In the genomic region with DNA sequence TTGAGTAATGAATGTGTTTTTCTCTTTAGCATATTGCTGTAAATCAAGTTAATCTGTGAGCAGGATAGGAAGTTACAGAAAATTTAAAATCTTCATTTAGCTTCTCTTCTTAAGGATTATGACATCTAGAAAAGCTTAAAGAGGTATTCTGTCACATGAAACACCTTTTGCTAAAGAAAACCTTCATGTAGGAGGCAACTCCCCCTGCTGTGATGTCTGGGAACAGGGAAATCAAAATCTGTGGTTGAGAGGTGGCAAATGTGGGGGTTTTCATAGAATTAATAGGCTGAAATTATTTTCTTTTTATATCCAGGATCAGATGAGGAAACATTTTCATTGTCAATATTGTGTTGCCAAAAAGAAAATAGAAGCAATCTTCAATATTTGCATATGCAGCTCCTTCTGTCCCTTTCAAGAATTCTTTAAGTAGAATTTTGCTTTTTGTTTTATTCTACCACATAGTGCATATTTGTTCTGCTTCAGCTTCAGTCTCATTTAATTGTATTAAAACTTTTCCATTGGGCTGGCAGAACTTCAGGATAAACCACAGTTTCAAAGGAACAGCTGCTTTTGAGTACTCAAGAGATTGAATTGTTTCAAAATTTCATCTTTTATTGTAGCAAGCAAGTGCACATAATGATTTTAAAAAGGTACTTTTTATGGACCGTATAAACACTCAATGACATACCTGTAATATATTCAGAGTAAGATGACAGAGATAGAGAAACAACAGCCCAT, we compare ENCODE assay signal across 1 cellular context.
TF ChIP-seq lines count a peak whose summit lies in the region.

No MANE protein-coding gene starts in this region.

TF ChIP-seq in GM23338, 12 proteins besides CTCF, POLR2A, EP300 and RAD21 (continued from another document):
- TF ChIP-seq ZNF462 (CRISPR knock-in tag; IDR thresholded peaks at IDR 0.05) (no peak), ZNF331 (CRISPR knock-in tag; IDR thresholded peaks at IDR 0.05; ENCODE audit: low read depth) (no peak), EZH2 (IDR thresholded peaks at IDR 0.05; ENCODE audit: low read depth, unreplicated experiment) (no peak), NANOG (IDR thresholded peaks at IDR 0.05; ENCODE audit: borderline replicate concordance) (no peak)
- TF ChIP-seq, protein P1, sequence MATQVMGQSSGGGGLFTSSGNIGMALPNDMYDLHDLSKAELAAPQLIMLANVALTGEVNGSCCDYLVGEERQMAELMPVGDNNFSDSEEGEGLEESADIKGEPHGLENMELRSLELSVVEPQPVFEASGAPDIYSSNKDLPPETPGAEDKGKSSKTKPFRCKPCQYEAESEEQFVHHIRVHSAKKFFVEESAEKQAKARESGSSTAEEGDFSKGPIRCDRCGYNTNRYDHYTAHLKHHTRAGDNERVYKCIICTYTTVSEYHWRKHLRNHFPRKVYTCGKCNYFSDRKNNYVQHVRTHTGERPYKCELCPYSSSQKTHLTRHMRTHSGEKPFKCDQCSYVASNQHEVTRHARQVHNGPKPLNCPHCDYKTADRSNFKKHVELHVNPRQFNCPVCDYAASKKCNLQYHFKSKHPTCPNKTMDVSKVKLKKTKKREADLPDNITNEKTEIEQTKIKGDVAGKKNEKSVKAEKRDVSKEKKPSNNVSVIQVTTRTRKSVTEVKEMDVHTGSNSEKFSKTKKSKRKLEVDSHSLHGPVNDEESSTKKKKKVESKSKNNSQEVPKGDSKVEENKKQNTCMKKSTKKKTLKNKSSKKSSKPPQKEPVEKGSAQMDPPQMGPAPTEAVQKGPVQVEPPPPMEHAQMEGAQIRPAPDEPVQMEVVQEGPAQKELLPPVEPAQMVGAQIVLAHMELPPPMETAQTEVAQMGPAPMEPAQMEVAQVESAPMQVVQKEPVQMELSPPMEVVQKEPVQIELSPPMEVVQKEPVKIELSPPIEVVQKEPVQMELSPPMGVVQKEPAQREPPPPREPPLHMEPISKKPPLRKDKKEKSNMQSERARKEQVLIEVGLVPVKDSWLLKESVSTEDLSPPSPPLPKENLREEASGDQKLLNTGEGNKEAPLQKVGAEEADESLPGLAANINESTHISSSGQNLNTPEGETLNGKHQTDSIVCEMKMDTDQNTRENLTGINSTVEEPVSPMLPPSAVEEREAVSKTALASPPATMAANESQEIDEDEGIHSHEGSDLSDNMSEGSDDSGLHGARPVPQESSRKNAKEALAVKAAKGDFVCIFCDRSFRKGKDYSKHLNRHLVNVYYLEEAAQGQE (IDR thresholded peaks at IDR 0.05; ENCODE audit: unreplicated experiment) = no peak
- TF ChIP-seq, protein P2, sequence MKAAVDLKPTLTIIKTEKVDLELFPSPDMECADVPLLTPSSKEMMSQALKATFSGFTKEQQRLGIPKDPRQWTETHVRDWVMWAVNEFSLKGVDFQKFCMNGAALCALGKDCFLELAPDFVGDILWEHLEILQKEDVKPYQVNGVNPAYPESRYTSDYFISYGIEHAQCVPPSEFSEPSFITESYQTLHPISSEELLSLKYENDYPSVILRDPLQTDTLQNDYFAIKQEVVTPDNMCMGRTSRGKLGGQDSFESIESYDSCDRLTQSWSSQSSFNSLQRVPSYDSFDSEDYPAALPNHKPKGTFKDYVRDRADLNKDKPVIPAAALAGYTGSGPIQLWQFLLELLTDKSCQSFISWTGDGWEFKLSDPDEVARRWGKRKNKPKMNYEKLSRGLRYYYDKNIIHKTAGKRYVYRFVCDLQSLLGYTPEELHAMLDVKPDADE (IDR thresholded peaks at IDR 0.05) = no peak
